8 cellular contexts compared by ENCODE assay signal in genomic region chr15:90201150-90201943, GRCh38. TPM values are rescaled to one million over a fixed set of nuclear protein-coding genes. Genes with fewer than 3 reads are reported as not detected.
A peak's percentile ranks its signal among the peaks of the same experiment; 100 is the strongest.
DNase-seq lines count a peak whose midpoint lies in the region; ATAC-seq and TF ChIP-seq lines count a peak whose summit lies in the region.

SEMA4B (plus strand) TSS chr15:90201330; CDS start chr15:90201579, 249 bp downstream.

- TF ChIP-seq CTCF in BJ (IDR thresholded peaks at IDR 0.05; ENCODE audit: insufficient read depth, low read depth, low read length) (no peak), epithelial cell of esophagus (IDR thresholded peaks at IDR 0.05; ENCODE audit: insufficient read depth, low read depth, low read length, missing control alignments) (no peak)

- ATAC-seq in GM19025 (IDR thresholded peaks at IDR 0.05; ENCODE audit: low read depth, unreplicated experiment) = peak; percentile 74
- ATAC-seq in HG03196 (IDR thresholded peaks at IDR 0.05; ENCODE audit: unreplicated experiment) = peak; percentile 65

- DNase-seq in BJ (ENCODE audit: low read depth) (no peak), NOMO-1 treated with dmso at 0.1 percent for 144 hours (lab: John Stamatoyannopoulos, UW; ENCODE audit: unreplicated experiment) (peak; percentile 64), activated T-cell treated with anti-CD3 and anti-CD28 coated beads for 1 hour (ENCODE audit: low read depth) (peak; percentile 68), epithelial cell of esophagus (ENCODE audit: low read depth) (peak; percentile 74), mucosa of gallbladder (ENCODE audit: low spot score) (peak; percentile 56)
- peak; percentile 32 to 40 for DNase-seq in stimulated activated CD8-positive, alpha-beta memory T cell treated with anti-CD3 and anti-CD28 coated beads, Interleukin-4, amount 100 ng/mL, for 1 hour (ENCODE audit: low read depth in 2 of 2, low spot score in 1 of 2)

- CTCF ChIA-PET in BJ (lab: Yijun Ruan, JAX) = interaction anchor here (0.6 to 3.3 kb wide), 8 partner anchors 11 to 92 kb away, joined by 3 to 18 read pairs (median 4); no protein-coding TSS in a partner anchor

- POLR2A ChIA-PET in BJ (lab: Charles Lee) = interaction anchor here (0.5 kb wide), 1 partner anchor 32 kb away, joined by 5 read pairs; the partner anchor contains the start of gene CIB1

- H3K4me3 ChIP-seq in BJ (ENCODE audit: low read depth, low read length) = peak within 1 kb of the TSS; percentile 78
- peak within 1 kb of the TSS; percentile 89 for H3K4me3 ChIP-seq in epithelial cell of esophagus (ENCODE audit: low read length)

- H3K27me3 ChIP-seq in BJ (ENCODE audit: control insufficient read depth, insufficient read depth, low read length) = no peaks in the 10 kb centered on the region

- peaks cover 3% of the 10 kb centered on the region for H3K36me3 ChIP-seq in BJ (ENCODE audit: control insufficient read depth, insufficient read depth, low read length)

RNA-seq across cellular contexts. Expression of gene SEMA4B, which starts in this region (rescaled TPM):
- 9.2 and 17.5 TPM in 2 replicates for polyA plus RNA-seq in BJ (2011; rRNA removed)
- polyA minus RNA-seq in BJ (2011; rRNA and poly(A)+ RNA removed) = 9.0 and 10.9 TPM in 2 replicates
- 79.7 TPM for total RNA-seq in mucosa of gallbladder
